ENCODE assay signal across 1 cellular context in the genomic region with DNA sequence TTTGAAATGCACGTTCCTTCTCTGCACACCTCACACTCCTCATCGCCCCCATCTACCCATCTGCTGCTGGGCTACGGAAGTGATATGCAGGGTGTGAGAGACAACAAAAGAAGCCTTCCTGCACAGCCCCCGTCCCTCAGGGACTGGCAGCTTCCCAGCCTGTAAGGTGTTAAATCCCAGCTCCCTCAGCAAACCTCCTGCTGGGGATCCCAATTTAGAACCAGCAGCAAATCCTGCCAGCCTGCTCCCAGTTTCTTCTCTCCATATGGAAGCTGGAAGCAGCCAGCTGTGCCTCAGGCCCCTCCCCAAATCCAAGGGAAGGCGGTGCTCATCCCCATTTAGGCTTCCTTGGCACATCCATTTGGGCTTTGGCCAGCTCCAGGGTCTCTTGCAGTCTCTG.
TF ChIP-seq lines count a peak whose summit lies in the region.

No MANE protein-coding gene starts in this region.

TF ChIP-seq in GM23338, 12 proteins besides CTCF, POLR2A, EP300 and RAD21 (continued from another document):
- TF ChIP-seq, protein P1, sequence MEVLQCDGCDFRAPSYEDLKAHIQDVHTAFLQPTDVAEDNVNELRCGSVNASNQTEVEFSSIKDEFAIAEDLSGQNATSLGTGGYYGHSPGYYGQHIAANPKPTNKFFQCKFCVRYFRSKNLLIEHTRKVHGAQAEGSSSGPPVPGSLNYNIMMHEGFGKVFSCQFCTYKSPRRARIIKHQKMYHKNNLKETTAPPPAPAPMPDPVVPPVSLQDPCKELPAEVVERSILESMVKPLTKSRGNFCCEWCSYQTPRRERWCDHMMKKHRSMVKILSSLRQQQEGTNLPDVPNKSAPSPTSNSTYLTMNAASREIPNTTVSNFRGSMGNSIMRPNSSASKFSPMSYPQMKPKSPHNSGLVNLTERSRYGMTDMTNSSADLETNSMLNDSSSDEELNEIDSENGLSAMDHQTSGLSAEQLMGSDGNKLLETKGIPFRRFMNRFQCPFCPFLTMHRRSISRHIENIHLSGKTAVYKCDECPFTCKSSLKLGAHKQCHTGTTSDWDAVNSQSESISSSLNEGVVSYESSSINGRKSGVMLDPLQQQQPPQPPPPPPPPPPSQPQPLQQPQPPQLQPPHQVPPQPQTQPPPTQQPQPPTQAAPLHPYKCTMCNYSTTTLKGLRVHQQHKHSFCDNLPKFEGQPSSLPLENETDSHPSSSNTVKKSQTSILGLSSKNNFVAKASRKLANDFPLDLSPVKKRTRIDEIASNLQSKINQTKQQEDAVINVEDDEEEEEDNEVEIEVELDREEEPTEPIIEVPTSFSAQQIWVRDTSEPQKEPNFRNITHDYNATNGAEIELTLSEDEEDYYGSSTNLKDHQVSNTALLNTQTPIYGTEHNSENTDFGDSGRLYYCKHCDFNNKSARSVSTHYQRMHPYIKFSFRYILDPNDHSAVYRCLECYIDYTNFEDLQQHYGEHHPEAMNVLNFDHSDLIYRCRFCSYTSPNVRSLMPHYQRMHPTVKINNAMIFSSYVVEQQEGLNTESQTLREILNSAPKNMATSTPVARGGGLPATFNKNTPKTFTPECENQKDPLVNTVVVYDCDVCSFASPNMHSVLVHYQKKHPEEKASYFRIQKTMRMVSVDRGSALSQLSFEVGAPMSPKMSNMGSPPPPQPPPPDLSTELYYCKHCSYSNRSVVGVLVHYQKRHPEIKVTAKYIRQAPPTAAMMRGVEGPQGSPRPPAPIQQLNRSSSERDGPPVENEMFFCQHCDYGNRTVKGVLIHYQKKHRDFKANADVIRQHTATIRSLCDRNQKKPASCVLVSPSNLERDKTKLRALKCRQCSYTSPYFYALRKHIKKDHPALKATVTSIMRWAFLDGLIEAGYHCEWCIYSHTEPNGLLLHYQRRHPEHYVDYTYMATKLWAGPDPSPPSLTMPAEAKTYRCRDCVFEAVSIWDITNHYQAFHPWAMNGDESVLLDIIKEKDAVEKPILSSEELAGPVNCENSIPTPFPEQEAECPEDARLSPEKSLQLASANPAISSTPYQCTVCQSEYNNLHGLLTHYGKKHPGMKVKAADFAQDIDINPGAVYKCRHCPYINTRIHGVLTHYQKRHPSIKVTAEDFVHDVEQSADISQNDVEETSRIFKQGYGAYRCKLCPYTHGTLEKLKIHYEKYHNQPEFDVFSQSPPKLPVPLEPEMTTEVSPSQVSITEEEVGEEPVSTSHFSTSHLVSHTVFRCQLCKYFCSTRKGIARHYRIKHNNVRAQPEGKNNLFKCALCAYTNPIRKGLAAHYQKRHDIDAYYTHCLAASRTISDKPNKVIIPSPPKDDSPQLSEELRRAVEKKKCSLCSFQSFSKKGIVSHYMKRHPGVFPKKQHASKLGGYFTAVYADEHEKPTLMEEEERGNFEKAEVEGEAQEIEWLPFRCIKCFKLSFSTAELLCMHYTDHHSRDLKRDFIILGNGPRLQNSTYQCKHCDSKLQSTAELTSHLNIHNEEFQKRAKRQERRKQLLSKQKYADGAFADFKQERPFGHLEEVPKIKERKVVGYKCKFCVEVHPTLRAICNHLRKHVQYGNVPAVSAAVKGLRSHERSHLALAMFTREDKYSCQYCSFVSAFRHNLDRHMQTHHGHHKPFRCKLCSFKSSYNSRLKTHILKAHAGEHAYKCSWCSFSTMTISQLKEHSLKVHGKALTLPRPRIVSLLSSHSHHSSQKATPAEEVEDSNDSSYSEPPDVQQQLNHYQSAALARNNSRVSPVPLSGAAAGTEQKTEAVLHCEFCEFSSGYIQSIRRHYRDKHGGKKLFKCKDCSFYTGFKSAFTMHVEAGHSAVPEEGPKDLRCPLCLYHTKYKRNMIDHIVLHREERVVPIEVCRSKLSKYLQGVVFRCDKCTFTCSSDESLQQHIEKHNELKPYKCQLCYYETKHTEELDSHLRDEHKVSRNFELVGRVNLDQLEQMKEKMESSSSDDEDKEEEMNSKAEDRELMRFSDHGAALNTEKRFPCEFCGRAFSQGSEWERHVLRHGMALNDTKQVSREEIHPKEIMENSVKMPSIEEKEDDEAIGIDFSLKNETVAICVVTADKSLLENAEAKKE (CRISPR knock-in tag; IDR thresholded peaks at IDR 0.05) = no peak
- TF ChIP-seq JUNB (IDR thresholded peaks at IDR 0.05; ENCODE audit: unreplicated experiment) (no peak), CREB1 (CRISPR knock-in tag; IDR thresholded peaks at IDR 0.05; ENCODE audit: low read depth) (no peak)
- TF ChIP-seq, protein P2, sequence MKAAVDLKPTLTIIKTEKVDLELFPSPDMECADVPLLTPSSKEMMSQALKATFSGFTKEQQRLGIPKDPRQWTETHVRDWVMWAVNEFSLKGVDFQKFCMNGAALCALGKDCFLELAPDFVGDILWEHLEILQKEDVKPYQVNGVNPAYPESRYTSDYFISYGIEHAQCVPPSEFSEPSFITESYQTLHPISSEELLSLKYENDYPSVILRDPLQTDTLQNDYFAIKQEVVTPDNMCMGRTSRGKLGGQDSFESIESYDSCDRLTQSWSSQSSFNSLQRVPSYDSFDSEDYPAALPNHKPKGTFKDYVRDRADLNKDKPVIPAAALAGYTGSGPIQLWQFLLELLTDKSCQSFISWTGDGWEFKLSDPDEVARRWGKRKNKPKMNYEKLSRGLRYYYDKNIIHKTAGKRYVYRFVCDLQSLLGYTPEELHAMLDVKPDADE (IDR thresholded peaks at IDR 0.05) = no peak
